8 cellular contexts compared by ENCODE assay signal in genomic region chr11:6251120-6251733, GRCh38. TPM values are rescaled to one million over a fixed set of nuclear protein-coding genes. Genes with fewer than 3 reads are reported as not detected.
DNase-seq lines count a peak whose midpoint lies in the region; ATAC-seq and TF ChIP-seq lines count a peak whose summit lies in the region.

No MANE protein-coding gene starts in this region.

- DNase-seq in BE2C (peak; percentile 51), NT2/D1 (ENCODE audit: low read depth, low spot score) (peak; percentile 78), activated T-helper 1 cell treated with Interleukin-2 at 50 U/mL for 16 hours (ENCODE audit: low read depth) (peak; percentile 20), foreskin fibroblast (peak; percentile 59 to 84), GF-D8 (lab: John Stamatoyannopoulos, UW) (no peak)

- H3K4me1 ChIP-seq in BE2C (no peaks in the 10 kb centered on the region), NT2/D1 (ENCODE audit: insufficient read depth, insufficient read length) (no peaks in the 10 kb centered on the region), neutrophil (ENCODE audit: control insufficient read depth in 1 of 2, insufficient read depth in 1 of 2, low read depth in 1 of 2, low read length in 1 of 2) (no peaks in the 10 kb centered on the region)

- ATAC-seq in GM18868 (IDR thresholded peaks at IDR 0.05; ENCODE audit: unreplicated experiment) = peak; percentile 59
- peak; percentile 52 for ATAC-seq in HG03196 (IDR thresholded peaks at IDR 0.05; ENCODE audit: unreplicated experiment)

- H3K9me3 ChIP-seq in BE2C (no peaks in the 10 kb centered on the region), NT2/D1 (ENCODE audit: insufficient read depth, low read length) (no peaks in the 10 kb centered on the region), neutrophil (no peaks in the 10 kb centered on the region)

- H3K36me3 ChIP-seq in BE2C = no peaks in the 10 kb centered on the region
- H3K36me3 ChIP-seq in NT2/D1 (ENCODE audit: insufficient read depth, insufficient read length, low read length) = no peaks in the 10 kb centered on the region
- no peaks in the 10 kb centered on the region for H3K36me3 ChIP-seq in neutrophil

- H3K9ac ChIP-seq in NT2/D1 (ENCODE audit: insufficient read length, low read depth) = no peak overlapping the region

- H3K27ac ChIP-seq in neutrophil = no peak overlapping the region

- H3K27me3 ChIP-seq in BE2C (no peaks in the 10 kb centered on the region), NT2/D1 (ENCODE audit: insufficient read depth, insufficient read length) (peaks cover under 1% of the 10 kb centered on the region), neutrophil (peaks cover 19% of the 10 kb centered on the region)

- TF ChIP-seq CTCF in BE2C (IDR thresholded peaks at IDR 0.05; ENCODE audit: low read depth, low read length) = peak; percentile 67
- TF ChIP-seq CTCF in foreskin fibroblast (IDR thresholded peaks at IDR 0.05; ENCODE audit: low read depth, low read length) = peak; percentile 91
- TF ChIP-seq CTCF in neutrophil (IDR thresholded peaks at IDR 0.05) = peak; percentile 82

- H3K4me3 ChIP-seq in BE2C (ENCODE audit: low read depth, low read length) (no peak overlapping the region), NT2/D1 (ENCODE audit: insufficient read length, low read depth) (no peak overlapping the region), foreskin fibroblast (ENCODE audit: low read depth in 1 of 2, low read length in 2 of 2) (no peak overlapping the region), neutrophil (ENCODE audit: low read depth in 1 of 2, low read length in 1 of 2) (no peak overlapping the region)

RNA-seq across cellular contexts. Expression of gene CCKBR, which starts 8.4 kb away (rescaled TPM):
- not detected for polyA plus RNA-seq in BE2C (2012; ENCODE audit: insufficient read depth, insufficient read length, low read depth)

RNA-seq across cellular contexts. Expression of gene CNGA4, which starts 12.3 kb away (rescaled TPM):
- not detected for polyA plus RNA-seq in BE2C (2012; ENCODE audit: insufficient read depth, insufficient read length, low read depth)

RNA-seq across cellular contexts. Expression of gene FHIP1B, which starts 16.8 kb away (rescaled TPM):
- polyA plus RNA-seq in BE2C (2012; ENCODE audit: insufficient read depth, insufficient read length, low read depth) = 60.2 TPM

RNA-seq across cellular contexts. Expression of gene C11orf42, which starts 45.9 kb away (rescaled TPM):
- polyA plus RNA-seq in BE2C (2012; ENCODE audit: insufficient read depth, insufficient read length, low read depth) = not detected

RNA-seq across cellular contexts. Expression of gene OR52W1, which starts 52.2 kb away (rescaled TPM):
- polyA plus RNA-seq in BE2C (2012; ENCODE audit: insufficient read depth, insufficient read length, low read depth) = not detected
